ENCODE assay signal across 13 cellular contexts in the genomic region with DNA sequence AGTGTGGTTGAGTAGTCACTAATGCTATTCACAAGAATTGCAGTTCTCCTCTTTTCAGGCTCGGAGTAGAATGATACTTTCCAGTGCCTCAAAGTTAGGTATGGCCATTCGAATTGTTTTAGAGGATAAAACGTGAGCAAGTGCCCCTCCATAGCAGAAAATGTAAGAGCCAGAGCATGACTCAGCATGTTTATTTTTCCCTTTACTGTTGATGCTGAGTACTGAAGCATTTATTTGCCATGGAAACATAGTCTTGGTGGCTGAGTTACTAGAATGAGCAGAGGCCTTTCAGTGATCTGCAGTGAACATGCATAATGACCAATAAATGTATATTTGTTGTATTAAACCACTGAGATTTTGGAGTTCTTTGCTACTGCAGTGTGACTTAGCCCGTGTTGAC.
DNase-seq lines count a peak whose midpoint lies in the region; ATAC-seq and TF ChIP-seq lines count a peak whose summit lies in the region.
"Had no signal": no experiment of that assay in that cellular context is flagged by ENCODE, and none has a peak within 500 bp of the region (broad histone marks: within the 10 kb centered on the region; RNA-seq: fewer than 3 reads in every experiment).

No MANE protein-coding gene starts in this region.

- H3K36me3 Mint-ChIP-seq in GM23338 (ENCODE audit: low read depth), result no peaks in the 10 kb centered on the region

- no peaks in the 10 kb centered on the region for H3K9me3 ChIP-seq in PC-3 (ENCODE audit: low read length)
- no peaks in the 10 kb centered on the region for H3K9me3 ChIP-seq in Peyer's patch
- H3K9me3 ChIP-seq: left ventricle myocardium inferior, spleen, thoracic aorta had no signal

- H3K4me2 ChIP-seq in GM23338 (no peak overlapping the region), PC-3 (ENCODE audit: low read length) (no peak overlapping the region; the same call in 1 of the 2 replicates)

- H3K4me1 Mint-ChIP-seq in GM23338, result peaks cover 13% of the 10 kb centered on the region
- H3K4me1 Mint-ChIP-seq: activated CD4-positive, alpha-beta memory T cell treated with anti-CD3 and anti-CD28 coated beads, Interleukin-2, amount 10 ng/mL, durations not matched to agents 7 days and 5 days had no signal

- H3K4me3 Mint-ChIP-seq in GM23338, result no peak overlapping the region
- H3K4me3 Mint-ChIP-seq: activated CD4-positive, alpha-beta memory T cell treated with anti-CD3 and anti-CD28 coated beads, Interleukin-2, amount 10 ng/mL, durations not matched to agents 7 days and 5 days had no signal

- no peak overlapping the region for H3K4me3 ChIP-seq in GM23338
- no peak overlapping the region for H3K4me3 ChIP-seq in PC-3 (ENCODE audit: low read length)
- H3K4me3 ChIP-seq in fibroblast of pulmonary artery (replicated peaks; ENCODE audit: low read depth, low read length), result no peak overlapping the region
- H3K4me3 ChIP-seq in Peyer's patch, result no peak overlapping the region
- H3K4me3 ChIP-seq: left ventricle myocardium inferior, spleen, thoracic aorta had no signal

- H3K36me3 ChIP-seq in GM23338 (ENCODE audit: insufficient read depth), result no peaks in the 10 kb centered on the region
- H3K36me3 ChIP-seq in PC-3 (ENCODE audit: low read depth, low read length), result no peaks in the 10 kb centered on the region
- H3K36me3 ChIP-seq in Peyer's patch, result no peaks in the 10 kb centered on the region
- H3K36me3 ChIP-seq: left ventricle myocardium inferior, spleen, thoracic aorta had no signal

- ATAC-seq in GM23338 (no peak), PC-3 (peak; percentile 96), GM21723 (IDR thresholded peaks at IDR 0.05; ENCODE audit: unreplicated experiment) (no peak)

- peak; percentile 48 for DNase-seq in A172 (ENCODE audit: low spot score)
- DNase-seq in GM23338 (ENCODE audit: low spot score), result peak; percentile 53
- DNase-seq in PC-3, result peak; percentile 60
- DNase-seq in fibroblast of pulmonary artery (ENCODE audit: low read depth), result peak; percentile 56
- DNase-seq in Peyer's patch, result no peak
- DNase-seq in activated CD4-positive, alpha-beta T cell treated with anti-CD3 and anti-CD28 coated beads for 1 hour, result no peak
- no peak for DNase-seq in stimulated activated CD4-positive, alpha-beta T cell treated with anti-CD3 and anti-CD28 coated beads, Interleukin-4, amount 100 ng/mL, for 1 hour
- DNase-seq: activated CD4-positive, alpha-beta memory T cell treated with anti-CD3 and anti-CD28 coated beads, Interleukin-2, amount 10 ng/mL, durations not matched to agents 7 days and 5 days; cerebellar nuclear complex; left ventricle myocardium inferior; spleen had no signal

- BruUV-seq in PC-3 (replicated peaks; lab: Mats Ljungman, UMichigan), result no TSS peak

- H3K79me2 ChIP-seq in GM23338 (replicated peaks; ENCODE audit: insufficient read depth) (no peaks in the 10 kb centered on the region), PC-3 (ENCODE audit: low read length) (no peaks in the 10 kb centered on the region)

- H3F3A ChIP-seq in GM23338 (replicated peaks; ENCODE audit: low read depth) (no peaks in the 10 kb centered on the region), PC-3 (ENCODE audit: low read length, unreplicated experiment) (no peaks in the 10 kb centered on the region)

- CTCF ChIA-PET in PC-3 (lab: Charles Lee), result no interaction called here

- no peaks in the 10 kb centered on the region for H4K20me1 ChIP-seq in GM23338 (replicated peaks; ENCODE audit: insufficient read depth)
- no peaks in the 10 kb centered on the region for H4K20me1 ChIP-seq in PC-3 (ENCODE audit: low read length)

- H3K9me2 ChIP-seq in GM23338 (ENCODE audit: insufficient read depth) (no peaks in the 10 kb centered on the region), PC-3 (replicated peaks; ENCODE audit: low read length) (0 out of 2 replicates have a peak, but pooled peaks cover 3% of the 10 kb centered on the region)

- POLR2A ChIA-PET in PC-3 (lab: Charles Lee; ENCODE audit: unreplicated experiment), result no interaction called here

- H3K4me1 ChIP-seq in GM23338 (ENCODE audit: insufficient read depth) (peaks cover 12% of the 10 kb centered on the region), PC-3 (ENCODE audit: insufficient read depth, low read length) (peaks cover 9% of the 10 kb centered on the region; the same call in 1 of the 2 replicates), Peyer's patch (no peaks in the 10 kb centered on the region)
- H3K4me1 ChIP-seq: left ventricle myocardium inferior, spleen had no signal

- intact Hi-C loops in PC-3 (cut with micrococcal nuclease), result no loop called here

- peak overlapping the region; percentile 61 for H3K27ac Mint-ChIP-seq in GM23338
- H3K27ac Mint-ChIP-seq: activated CD4-positive, alpha-beta memory T cell treated with anti-CD3 and anti-CD28 coated beads, Interleukin-2, amount 10 ng/mL, durations not matched to agents 7 days and 5 days had no signal

- H3K27me3 ChIP-seq in GM23338 (ENCODE audit: insufficient read depth) (no peaks in the 10 kb centered on the region), PC-3 (ENCODE audit: low read length) (no peaks in the 10 kb centered on the region), Peyer's patch (no peaks in the 10 kb centered on the region)
- H3K27me3 ChIP-seq: spleen had no signal

- H3K27me3 Mint-ChIP-seq in GM23338 (ENCODE audit: insufficient read depth, low read depth, poor library complexity), result no peaks in the 10 kb centered on the region
- H3K27me3 Mint-ChIP-seq: activated CD4-positive, alpha-beta memory T cell treated with anti-CD3 and anti-CD28 coated beads, Interleukin-2, amount 10 ng/mL, durations not matched to agents 7 days and 5 days had no signal

- TF ChIP-seq CTCF in GM23338 (conservative IDR thresholded peaks at IDR 0.05; ENCODE audit: low read depth in 2 of 2) (no peak), PC-3 (conservative IDR thresholded peaks at IDR 0.05; ENCODE audit: low read depth, low read length) (no peak), fibroblast of pulmonary artery (IDR thresholded peaks at IDR 0.05; ENCODE audit: low read length, missing control alignments) (no peak), Peyer's patch (IDR thresholded peaks at IDR 0.05) (no peak)

- H2AFZ ChIP-seq in GM23338 (0 out of 2 replicates have a peak overlapping the region, but pooled peaks have one; percentile 43), PC-3 (ENCODE audit: low read length) (no peak overlapping the region)

- H3K9me3 Mint-ChIP-seq in GM23338, result no peaks in the 10 kb centered on the region
- H3K9me3 Mint-ChIP-seq: activated CD4-positive, alpha-beta memory T cell treated with anti-CD3 and anti-CD28 coated beads, Interleukin-2, amount 10 ng/mL, durations not matched to agents 7 days and 5 days had no signal

- no peak overlapping the region for H3K27ac ChIP-seq in GM23338 (ENCODE audit: low read depth)
- H3K27ac ChIP-seq in PC-3 (ENCODE audit: low read length), result no peak overlapping the region
- no peak overlapping the region for H3K27ac ChIP-seq in Peyer's patch
- H3K27ac ChIP-seq: left ventricle myocardium inferior, spleen, thoracic aorta had no signal

- no peak for TF ChIP-seq POLR2A in Peyer's patch (IDR thresholded peaks at IDR 0.05)

- no peak overlapping the region for H3K9ac ChIP-seq in PC-3 (ENCODE audit: low read length)

TF ChIP-seq in GM23338, 12 proteins besides CTCF, POLR2A, EP300 and RAD21 (continues in another document):
- TF ChIP-seq STAT1 (IDR thresholded peaks at IDR 0.05; ENCODE audit: unreplicated experiment) (no peak), EZH2 (IDR thresholded peaks at IDR 0.05; ENCODE audit: low read depth, unreplicated experiment) (no peak)

Comparison
In these comparisons a context has a peak if more than half of its experiments do, and no peak if none do; other contexts are left out.
1. DNase-seq: peak in A172 (single experiment), GM23338 (single experiment), PC-3 (single experiment) and fibroblast of pulmonary artery (single experiment); none in Peyer's patch (0 of 3), activated CD4-positive, alpha-beta T cell treated with anti-CD3 and anti-CD28 coated beads for 1 hour (single experiment) and stimulated activated CD4-positive, alpha-beta T cell treated with anti-CD3 and anti-CD28 coated beads, Interleukin-4, amount 100 ng/mL, for 1 hour (single experiment).